In the genomic region with DNA sequence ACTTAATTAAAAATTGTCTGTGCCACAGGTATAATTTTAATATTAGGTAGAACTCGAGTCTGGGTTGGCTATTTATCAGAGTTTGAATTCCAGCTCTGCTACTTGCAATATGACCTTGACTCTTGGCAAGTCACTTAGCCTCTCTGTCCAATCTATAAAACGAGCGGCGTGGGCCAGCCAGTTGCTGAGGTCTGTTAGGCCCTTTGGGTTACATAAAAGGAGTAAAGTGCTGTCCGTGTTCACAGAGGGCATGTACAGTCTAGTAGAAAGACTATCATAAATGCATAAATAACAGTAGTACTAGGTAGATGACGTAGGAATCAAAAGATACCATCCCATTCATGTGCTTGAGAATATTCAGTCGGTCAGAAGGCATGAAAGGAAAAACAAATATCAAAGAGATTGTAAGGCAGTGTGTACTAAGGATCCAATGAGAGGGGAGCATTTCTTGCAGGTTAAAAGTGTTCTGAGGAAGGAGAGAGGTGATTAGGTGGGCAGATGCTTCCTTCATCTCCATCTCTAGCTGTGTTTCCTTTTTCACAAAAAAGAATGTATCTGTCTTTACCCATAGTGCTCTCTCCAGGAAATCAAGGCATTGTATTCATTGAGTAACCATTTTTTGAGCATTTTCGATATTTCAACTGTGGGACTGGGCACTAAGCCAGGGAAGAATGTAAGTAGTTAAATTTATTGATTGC, we compare ENCODE assay signal across 2 cellular contexts.
TF ChIP-seq lines count a peak whose summit lies in the region.

No MANE protein-coding gene starts in this region.

TF ChIP-seq in SK-N-SH, 30 proteins besides CTCF, POLR2A, EP300 and RAD21 (continued from another document):
- TF ChIP-seq TAF1 (IDR thresholded peaks at IDR 0.05; ENCODE audit: borderline replicate concordance, low read depth, low read length) (no peak), RCOR1 (IDR thresholded peaks at IDR 0.05; ENCODE audit: low read length) (no peak), YY1 (IDR thresholded peaks at IDR 0.05; ENCODE audit: low read depth) (no peak)
TF ChIP-seq in SK-N-SH: peak in this region for 0.

TF ChIP-seq in SK-N-SH treated with all-trans-retinoic acid at 6 μM for 48 hours, 23 proteins besides CTCF, POLR2A, EP300 and RAD21 (continued from another document):
- TF ChIP-seq, protein P1, sequence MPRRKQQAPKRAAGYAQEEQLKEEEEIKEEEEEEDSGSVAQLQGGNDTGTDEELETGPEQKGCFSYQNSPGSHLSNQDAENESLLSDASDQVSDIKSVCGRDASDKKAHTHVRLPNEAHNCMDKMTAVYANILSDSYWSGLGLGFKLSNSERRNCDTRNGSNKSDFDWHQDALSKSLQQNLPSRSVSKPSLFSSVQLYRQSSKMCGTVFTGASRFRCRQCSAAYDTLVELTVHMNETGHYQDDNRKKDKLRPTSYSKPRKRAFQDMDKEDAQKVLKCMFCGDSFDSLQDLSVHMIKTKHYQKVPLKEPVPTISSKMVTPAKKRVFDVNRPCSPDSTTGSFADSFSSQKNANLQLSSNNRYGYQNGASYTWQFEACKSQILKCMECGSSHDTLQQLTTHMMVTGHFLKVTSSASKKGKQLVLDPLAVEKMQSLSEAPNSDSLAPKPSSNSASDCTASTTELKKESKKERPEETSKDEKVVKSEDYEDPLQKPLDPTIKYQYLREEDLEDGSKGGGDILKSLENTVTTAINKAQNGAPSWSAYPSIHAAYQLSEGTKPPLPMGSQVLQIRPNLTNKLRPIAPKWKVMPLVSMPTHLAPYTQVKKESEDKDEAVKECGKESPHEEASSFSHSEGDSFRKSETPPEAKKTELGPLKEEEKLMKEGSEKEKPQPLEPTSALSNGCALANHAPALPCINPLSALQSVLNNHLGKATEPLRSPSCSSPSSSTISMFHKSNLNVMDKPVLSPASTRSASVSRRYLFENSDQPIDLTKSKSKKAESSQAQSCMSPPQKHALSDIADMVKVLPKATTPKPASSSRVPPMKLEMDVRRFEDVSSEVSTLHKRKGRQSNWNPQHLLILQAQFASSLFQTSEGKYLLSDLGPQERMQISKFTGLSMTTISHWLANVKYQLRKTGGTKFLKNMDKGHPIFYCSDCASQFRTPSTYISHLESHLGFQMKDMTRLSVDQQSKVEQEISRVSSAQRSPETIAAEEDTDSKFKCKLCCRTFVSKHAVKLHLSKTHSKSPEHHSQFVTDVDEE (CRISPR knock-in tag; IDR thresholded peaks at IDR 0.05) = no peak
- TF ChIP-seq ZFP3 (CRISPR knock-in tag; IDR thresholded peaks at IDR 0.05) (no peak), CSDC2 (CRISPR knock-in tag; IDR thresholded peaks at IDR 0.05) (no peak), RARB (CRISPR knock-in tag; IDR thresholded peaks at IDR 0.05) (no peak), TOX (CRISPR knock-in tag; IDR thresholded peaks at IDR 0.05; ENCODE audit: borderline replicate concordance) (no peak), ESRRG (CRISPR knock-in tag; IDR thresholded peaks at IDR 0.05) (no peak), PPARA (CRISPR knock-in tag; IDR thresholded peaks at IDR 0.05; ENCODE audit: borderline replicate concordance) (no peak), SNAI2 (CRISPR knock-in tag; IDR thresholded peaks at IDR 0.05) (no peak), BACH2 (CRISPR knock-in tag; IDR thresholded peaks at IDR 0.05; ENCODE audit: borderline replicate concordance) (no peak), TCF4 (CRISPR knock-in tag; IDR thresholded peaks at IDR 0.05; ENCODE audit: borderline replicate concordance) (no peak), ZFP30 (CRISPR knock-in tag; IDR thresholded peaks at IDR 0.05) (no peak), OSR1 (CRISPR knock-in tag; IDR thresholded peaks at IDR 0.05) (no peak)
- TF ChIP-seq, protein P2, sequence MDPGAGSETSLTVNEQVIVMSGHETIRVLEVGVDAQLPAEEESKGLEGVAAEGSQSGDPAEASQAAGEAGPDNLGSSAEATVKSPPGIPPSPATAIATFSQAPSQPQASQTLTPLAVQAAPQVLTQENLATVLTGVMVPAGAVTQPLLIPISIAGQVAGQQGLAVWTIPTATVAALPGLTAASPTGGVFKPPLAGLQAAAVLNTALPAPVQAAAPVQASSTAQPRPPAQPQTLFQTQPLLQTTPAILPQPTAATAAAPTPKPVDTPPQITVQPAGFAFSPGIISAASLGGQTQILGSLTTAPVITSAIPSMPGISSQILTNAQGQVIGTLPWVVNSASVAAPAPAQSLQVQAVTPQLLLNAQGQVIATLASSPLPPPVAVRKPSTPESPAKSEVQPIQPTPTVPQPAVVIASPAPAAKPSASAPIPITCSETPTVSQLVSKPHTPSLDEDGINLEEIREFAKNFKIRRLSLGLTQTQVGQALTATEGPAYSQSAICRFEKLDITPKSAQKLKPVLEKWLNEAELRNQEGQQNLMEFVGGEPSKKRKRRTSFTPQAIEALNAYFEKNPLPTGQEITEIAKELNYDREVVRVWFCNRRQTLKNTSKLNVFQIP (CRISPR knock-in tag; IDR thresholded peaks at IDR 0.05; ENCODE audit: borderline replicate concordance, low read depth) = no peak
- TF ChIP-seq, protein P3, sequence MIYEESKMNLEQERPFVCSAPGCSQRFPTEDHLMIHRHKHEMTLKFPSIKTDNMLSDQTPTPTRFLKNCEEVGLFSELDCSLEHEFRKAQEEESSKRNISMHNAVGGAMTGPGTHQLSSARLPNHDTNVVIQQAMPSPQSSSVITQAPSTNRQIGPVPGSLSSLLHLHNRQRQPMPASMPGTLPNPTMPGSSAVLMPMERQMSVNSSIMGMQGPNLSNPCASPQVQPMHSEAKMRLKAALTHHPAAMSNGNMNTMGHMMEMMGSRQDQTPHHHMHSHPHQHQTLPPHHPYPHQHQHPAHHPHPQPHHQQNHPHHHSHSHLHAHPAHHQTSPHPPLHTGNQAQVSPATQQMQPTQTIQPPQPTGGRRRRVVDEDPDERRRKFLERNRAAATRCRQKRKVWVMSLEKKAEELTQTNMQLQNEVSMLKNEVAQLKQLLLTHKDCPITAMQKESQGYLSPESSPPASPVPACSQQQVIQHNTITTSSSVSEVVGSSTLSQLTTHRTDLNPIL (CRISPR knock-in tag; IDR thresholded peaks at IDR 0.05; ENCODE audit: low read depth) = no peak
- TF ChIP-seq, protein P4, sequence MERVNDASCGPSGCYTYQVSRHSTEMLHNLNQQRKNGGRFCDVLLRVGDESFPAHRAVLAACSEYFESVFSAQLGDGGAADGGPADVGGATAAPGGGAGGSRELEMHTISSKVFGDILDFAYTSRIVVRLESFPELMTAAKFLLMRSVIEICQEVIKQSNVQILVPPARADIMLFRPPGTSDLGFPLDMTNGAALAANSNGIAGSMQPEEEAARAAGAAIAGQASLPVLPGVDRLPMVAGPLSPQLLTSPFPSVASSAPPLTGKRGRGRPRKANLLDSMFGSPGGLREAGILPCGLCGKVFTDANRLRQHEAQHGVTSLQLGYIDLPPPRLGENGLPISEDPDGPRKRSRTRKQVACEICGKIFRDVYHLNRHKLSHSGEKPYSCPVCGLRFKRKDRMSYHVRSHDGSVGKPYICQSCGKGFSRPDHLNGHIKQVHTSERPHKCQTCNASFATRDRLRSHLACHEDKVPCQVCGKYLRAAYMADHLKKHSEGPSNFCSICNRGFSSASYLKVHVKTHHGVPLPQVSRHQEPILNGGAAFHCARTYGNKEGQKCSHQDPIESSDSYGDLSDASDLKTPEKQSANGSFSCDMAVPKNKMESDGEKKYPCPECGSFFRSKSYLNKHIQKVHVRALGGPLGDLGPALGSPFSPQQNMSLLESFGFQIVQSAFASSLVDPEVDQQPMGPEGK (CRISPR knock-in tag; IDR thresholded peaks at IDR 0.05; ENCODE audit: borderline replicate concordance) = no peak
- TF ChIP-seq, protein P5, sequence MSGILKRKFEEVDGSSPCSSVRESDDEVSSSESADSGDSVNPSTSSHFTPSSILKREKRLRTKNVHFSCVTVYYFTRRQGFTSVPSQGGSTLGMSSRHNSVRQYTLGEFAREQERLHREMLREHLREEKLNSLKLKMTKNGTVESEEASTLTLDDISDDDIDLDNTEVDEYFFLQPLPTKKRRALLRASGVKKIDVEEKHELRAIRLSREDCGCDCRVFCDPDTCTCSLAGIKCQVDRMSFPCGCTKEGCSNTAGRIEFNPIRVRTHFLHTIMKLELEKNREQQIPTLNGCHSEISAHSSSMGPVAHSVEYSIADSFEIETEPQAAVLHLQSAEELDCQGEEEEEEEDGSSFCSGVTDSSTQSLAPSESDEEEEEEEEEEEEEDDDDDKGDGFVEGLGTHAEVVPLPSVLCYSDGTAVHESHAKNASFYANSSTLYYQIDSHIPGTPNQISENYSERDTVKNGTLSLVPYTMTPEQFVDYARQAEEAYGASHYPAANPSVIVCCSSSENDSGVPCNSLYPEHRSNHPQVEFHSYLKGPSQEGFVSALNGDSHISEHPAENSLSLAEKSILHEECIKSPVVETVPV (CRISPR knock-in tag; IDR thresholded peaks at IDR 0.05) = no peak
